16 cellular contexts compared by ENCODE assay signal in genomic region chr16:73483076-73483791, GRCh38.
DNase-seq lines count a peak whose midpoint lies in the region; ATAC-seq and TF ChIP-seq lines count a peak whose summit lies in the region.
"Had no signal": no experiment of that assay in that cellular context is flagged by ENCODE, and none has a peak within 500 bp of the region (broad histone marks: within the 10 kb centered on the region; RNA-seq: fewer than 3 reads in every experiment).

No MANE protein-coding gene starts in this region.

- no peak overlapping the region for H2BK120ac ChIP-seq in mesenchymal stem cell (ENCODE audit: low read depth, low read length)

- POLR2A ChIA-PET in T-cell (lab: Charles Lee) = no interaction called here

- no peaks in the 10 kb centered on the region for H3K9me3 ChIP-seq in iPS-15b (ENCODE audit: control insufficient read depth, insufficient read depth, low read length)
- H3K9me3 ChIP-seq in mesenchymal stem cell (ENCODE audit: control insufficient read depth, low read length) = no peaks in the 10 kb centered on the region
- H3K9me3 ChIP-seq: suprapubic skin had no signal

- peak overlapping the region; percentile 6; the same call in 1 of the 2 replicates for H3K4me3 ChIP-seq in H7 (ENCODE audit: insufficient read depth, low read depth, low read length)
- H3K4me3 ChIP-seq in iPS-15b (ENCODE audit: low read depth, low read length) = peak overlapping the region; percentile 40
- no peak overlapping the region for H3K4me3 ChIP-seq in mesenchymal stem cell (ENCODE audit: insufficient read depth in 1 of 2, low read depth in 1 of 2, low read length in 2 of 2)
- H3K4me3 ChIP-seq: PC-9, SK-N-MC, suprapubic skin had no signal

- H3K9ac ChIP-seq in iPS-15b (ENCODE audit: low read depth, low read length) (peak overlapping the region; percentile 77), mesenchymal stem cell (ENCODE audit: low read length) (no peak overlapping the region)

- no peak overlapping the region for H3K18ac ChIP-seq in mesenchymal stem cell (ENCODE audit: low read depth in 1 of 2, low read length in 2 of 2)

- no peak for ATAC-seq in T-cell (replicated peaks in 1 of 4)
- no peak for ATAC-seq in HG03432 (IDR thresholded peaks at IDR 0.05; ENCODE audit: unreplicated experiment)
- ATAC-seq in HG02763 (IDR thresholded peaks at IDR 0.05; ENCODE audit: unreplicated experiment) = no peak
- ATAC-seq: left cardiac atrium had no signal

- H3K27me3 Mint-ChIP-seq in T-cell (peaks cover 12 to 25% of the 10 kb centered on the region in 2 donors), osteocyte (ENCODE audit: unreplicated experiment) (peaks cover 4% of the 10 kb centered on the region)

- peaks cover 11% of the 10 kb centered on the region for H3K4me1 ChIP-seq in iPS-15b (ENCODE audit: control insufficient read depth, insufficient read depth, low read length)
- H3K4me1 ChIP-seq in mesenchymal stem cell (ENCODE audit: control insufficient read depth, insufficient read depth, low read depth, low read length) = no peaks in the 10 kb centered on the region
- H3K4me1 ChIP-seq: suprapubic skin had no signal

- WGBS in mesenchymal stem cell = 58% methylated on average over 30 of the region's 30 CpGs

- H3K36me3 ChIP-seq in H7 (replicated peaks; ENCODE audit: control insufficient read depth, insufficient read depth, low read length) (no peaks in the 10 kb centered on the region), iPS-15b (ENCODE audit: control insufficient read depth, insufficient read depth, low read length) (no peaks in the 10 kb centered on the region), mesenchymal stem cell (ENCODE audit: control insufficient read depth in 1 of 2, insufficient read depth in 2 of 2, low read depth in 1 of 2, low read length in 2 of 2) (no peaks in the 10 kb centered on the region)
- H3K36me3 ChIP-seq: suprapubic skin had no signal

- H3K27me3 ChIP-seq in H7 (ENCODE audit: control insufficient read depth, insufficient read depth, low read length) (no peaks in the 10 kb centered on the region; the same call in 1 of the 2 replicates), iPS-15b (ENCODE audit: control insufficient read depth, insufficient read depth, low read length) (peaks cover 4% of the 10 kb centered on the region), mesenchymal stem cell (ENCODE audit: control insufficient read depth in 1 of 2, insufficient read depth in 1 of 2, low read length in 2 of 2) (no peaks in the 10 kb centered on the region)

- H2BK15ac ChIP-seq in mesenchymal stem cell (ENCODE audit: low read depth, poor library complexity, severe bottlenecking) = no peak overlapping the region

- no peak overlapping the region for H3K23ac ChIP-seq in mesenchymal stem cell (ENCODE audit: low read length in 2 of 2)

- no peak overlapping the region for H2BK12ac ChIP-seq in mesenchymal stem cell (ENCODE audit: low read length in 2 of 2)

- H2BK5ac ChIP-seq in mesenchymal stem cell (ENCODE audit: low read depth, low read length, poor library complexity, severe bottlenecking) = no peak overlapping the region

- CTCF ChIA-PET in T-cell (lab: Charles Lee) = interaction anchor here in 1 of 2 donors (0.9 kb wide), 1 partner anchor 10 kb away, joined by 3 read pairs; no protein-coding TSS in a partner anchor

- DNase-seq in H7 (peak; percentile 52), T-cell (no peak), osteocyte (ENCODE audit: extremely low spot score, unreplicated experiment) (peak; percentile 70), mesenchymal stem cell (no peak)
- DNase-seq in activated CD4-positive, CD25-positive, alpha-beta regulatory T cell treated with anti-CD3 and anti-CD28 coated beads, Interleukin-2, amount 50 U/mL, for 72 hours = no peak
- DNase-seq: activated CD4-positive, alpha-beta memory T cell treated with anti-CD3 and anti-CD28 coated beads for 36 hours; DMS 273 treated with DMSO at 0.1 percent for 48 hours; left cardiac atrium; NCI-H187 treated with DMSO at 0.1 percent for 48 hours; PC-9 had no signal

- no peak overlapping the region for H3K27ac Mint-ChIP-seq in T-cell
- H3K27ac Mint-ChIP-seq in osteocyte (ENCODE audit: unreplicated experiment) = no peak overlapping the region
- H3K27ac Mint-ChIP-seq: activated CD4-positive, alpha-beta memory T cell treated with anti-CD3 and anti-CD28 coated beads for 36 hours; activated T-helper 1 cell treated with anti-CD3 and anti-CD28 coated beads, Interleukin-12 subunit alpha, Interleukin-12 subunit beta, Interleukin-2, Interleukin-4 antibody, amounts not matched to agents 30 ng/mL and 10 ng/mL and 1 ng/mL, durations not matched to agents 14 hours and 24 hours and 36 hours had no signal

- no peak overlapping the region for H4K8ac ChIP-seq in mesenchymal stem cell (ENCODE audit: low read length)

- no peak overlapping the region for H3K14ac ChIP-seq in mesenchymal stem cell (ENCODE audit: low read length in 2 of 2)

- H3K27ac ChIP-seq in mesenchymal stem cell (ENCODE audit: low read length, poor library complexity, severe bottlenecking) = no peak overlapping the region
- H3K27ac ChIP-seq: PC-9, SK-N-MC, suprapubic skin had no signal

- H3K9me3 Mint-ChIP-seq in T-cell (peaks cover 0 to 8% (median 4%) of the 10 kb centered on the region in 3 donors), osteocyte (ENCODE audit: unreplicated experiment) (no peaks in the 10 kb centered on the region)
- H3K9me3 Mint-ChIP-seq: activated CD4-positive, alpha-beta memory T cell treated with anti-CD3 and anti-CD28 coated beads for 36 hours had no signal

- H3K4ac ChIP-seq in mesenchymal stem cell (ENCODE audit: low read depth in 1 of 2, low read length in 2 of 2) = no peak overlapping the region

- H3K4me1 Mint-ChIP-seq in T-cell (peaks cover 4 to 9% (median 4%) of the 10 kb centered on the region in 3 donors), osteocyte (ENCODE audit: unreplicated experiment) (no peaks in the 10 kb centered on the region)

- H3K4me2 ChIP-seq in mesenchymal stem cell (ENCODE audit: low read length, poor library complexity, severe bottlenecking) = no peak overlapping the region
- H3K4me2 ChIP-seq: PC-9 had no signal

- no peak overlapping the region for H2AFZ ChIP-seq in mesenchymal stem cell (ENCODE audit: low read depth, low read length)
- H2AFZ ChIP-seq: PC-9 had no signal

- H3K4me3 Mint-ChIP-seq in T-cell (peak overlapping the region in 2 of 3 donors; percentile 26 to 60), osteocyte (ENCODE audit: unreplicated experiment) (no peak overlapping the region)
- H3K4me3 Mint-ChIP-seq: activated CD4-positive, alpha-beta memory T cell treated with anti-CD3 and anti-CD28 coated beads for 36 hours; activated T-helper 1 cell treated with anti-CD3 and anti-CD28 coated beads, Interleukin-12 subunit alpha, Interleukin-12 subunit beta, Interleukin-2, Interleukin-4 antibody, amounts not matched to agents 30 ng/mL and 10 ng/mL and 1 ng/mL, durations not matched to agents 14 hours and 24 hours and 36 hours had no signal

- H2AK5ac ChIP-seq in mesenchymal stem cell (ENCODE audit: low read length, severe bottlenecking) = no peak overlapping the region

- H3K79me1 ChIP-seq in mesenchymal stem cell (replicated peaks; ENCODE audit: low read length, poor library complexity, severe bottlenecking) = no peaks in the 10 kb centered on the region

- H3K36me3 Mint-ChIP-seq in T-cell (no peaks in the 10 kb centered on the region), osteocyte (ENCODE audit: unreplicated experiment) (no peaks in the 10 kb centered on the region)
- H3K36me3 Mint-ChIP-seq: activated CD4-positive, alpha-beta memory T cell treated with anti-CD3 and anti-CD28 coated beads for 36 hours had no signal

- no peak overlapping the region for H4K91ac ChIP-seq in mesenchymal stem cell (ENCODE audit: low read length)

- TF ChIP-seq CTCF in osteocyte (IDR thresholded peaks at IDR 0.05) = no peak

Comparison
In these comparisons a context has a peak if more than half of its experiments do, and no peak if none do; other contexts are left out.
1. DNase-seq: peak in H7 (single experiment) and osteocyte (single experiment); none in T-cell (0 of 34), activated CD4-positive, CD25-positive, alpha-beta regulatory T cell treated with anti-CD3 and anti-CD28 coated beads, Interleukin-2, amount 50 U/mL, for 72 hours (single experiment) and mesenchymal stem cell (single experiment).
2. H3K4me3 ChIP-seq: peak in H7 (single experiment) and iPS-15b (single experiment); none in mesenchymal stem cell (0 of 2).